ENCODE assay signal across 2 cellular contexts in genomic region chr4:173883821-173884220, GRCh38.
TF ChIP-seq lines count a peak whose summit lies in the region.

No MANE protein-coding gene starts in this region.

TF ChIP-seq in A549, 52 proteins besides CTCF, POLR2A, EP300 and RAD21:
- TF ChIP-seq RARB (CRISPR knock-in tag; IDR thresholded peaks at IDR 0.05) (no peak), RNF2 (IDR thresholded peaks at IDR 0.05; ENCODE audit: borderline replicate concordance, low read depth) (no peak), MAFK (IDR thresholded peaks at IDR 0.05; ENCODE audit: partially characterized antibody) (no peak), NPAS2 (CRISPR knock-in tag; IDR thresholded peaks at IDR 0.05; ENCODE audit: borderline replicate concordance) (no peak), TFCP2L1 (CRISPR knock-in tag; IDR thresholded peaks at IDR 0.05) (no peak), HOXA7 (CRISPR knock-in tag; IDR thresholded peaks at IDR 0.05) (no peak)
TF ChIP-seq in A549: peak in this region for 0.

TF ChIP-seq in IMR-90, 13 proteins besides CTCF, POLR2A, EP300 and RAD21:
- TF ChIP-seq NFE2L2 (IDR thresholded peaks at IDR 0.05; ENCODE audit: low read depth, low read length) (no peak), BHLHE40 (IDR thresholded peaks at IDR 0.05; ENCODE audit: low read depth, low read length) (no peak), MXI1 (IDR thresholded peaks at IDR 0.05; ENCODE audit: borderline replicate concordance, low read depth, low read length) (no peak), ELK1 (IDR thresholded peaks at IDR 0.05; ENCODE audit: borderline replicate concordance, low read depth, low read length) (no peak), RCOR1 (IDR thresholded peaks at IDR 0.05; ENCODE audit: insufficient replicate concordance, low read length) (no peak), CHD1 (IDR thresholded peaks at IDR 0.05; ENCODE audit: low read depth, low read length) (no peak), RFX5 (IDR thresholded peaks at IDR 0.05; ENCODE audit: low read depth, low read length) (no peak), MAZ (IDR thresholded peaks at IDR 0.05; ENCODE audit: borderline replicate concordance, low read depth, low read length) (no peak), SMC3 (IDR thresholded peaks at IDR 0.05; ENCODE audit: low read depth, low read length) (no peak), USF2 (IDR thresholded peaks at IDR 0.05; ENCODE audit: low read depth, low read length) (no peak), MAFK (IDR thresholded peaks at IDR 0.05; ENCODE audit: low read depth, low read length) (no peak), FOS (IDR thresholded peaks at IDR 0.05; ENCODE audit: low read depth, low read length) (no peak), CEBPB (IDR thresholded peaks at IDR 0.05; ENCODE audit: low read depth, low read length) (no peak)
